ENCODE assay signal across 31 cellular contexts in genomic region chr11:47239889-47240288, GRCh38. TPM values are rescaled to one million over a fixed set of nuclear protein-coding genes. Genes with fewer than 3 reads are reported as not detected.
A peak's percentile ranks its signal among the peaks of the same experiment; 100 is the strongest.
DNase-seq lines count a peak whose midpoint lies in the region; ATAC-seq, FAIRE-seq and TF ChIP-seq lines count a peak whose summit lies in the region.
"Had no signal": no experiment of that assay in that cellular context is flagged by ENCODE, and none has a peak within 500 bp of the region (broad histone marks: within the 10 kb centered on the region; RNA-seq: fewer than 3 reads in every experiment).

No MANE protein-coding gene starts in this region.

- H3K36me3 ChIP-seq in SK-N-SH (replicated peaks in 1 of 2; ENCODE audit: control insufficient read depth in 1 of 2, insufficient read depth in 2 of 2, low read length in 1 of 2) (peaks cover 41 to 45% of the 10 kb centered on the region in 2 experiments), BE2C (peaks cover 3% of the 10 kb centered on the region), psoas muscle (ENCODE audit: insufficient read depth in 1 of 2, low read depth in 1 of 2) (peaks cover 10 to 84% of the 10 kb centered on the region in 2 donors)

- H3K4me2 ChIP-seq in SK-N-SH (no peak overlapping the region), A549 (no peak overlapping the region)
- H3K4me2 ChIP-seq: KMS-11 had no signal

- no peak overlapping the region for H3K4me3 ChIP-seq in SK-N-SH (ENCODE audit: low read depth in 2 of 2, low read length in 1 of 2)
- no peak overlapping the region for H3K4me3 ChIP-seq in A549
- H3K4me3 ChIP-seq in BE2C (ENCODE audit: low read depth, low read length), result no peak overlapping the region
- no peak overlapping the region for H3K4me3 ChIP-seq in psoas muscle
- H3K4me3 ChIP-seq: GM23248, left lung, suprapubic skin had no signal

- H3K4me3 Mint-ChIP-seq in activated naive CD8-positive, alpha-beta T cell treated with anti-CD3 and anti-CD28 coated beads for 36 hours, result no peak overlapping the region
- H3K4me3 Mint-ChIP-seq: activated CD4-positive, alpha-beta memory T cell treated with anti-CD3 and anti-CD28 coated beads, Interleukin-2, amount 10 ng/mL, durations not matched to agents 7 days and 5 days; mesothelial cell of epicardium; naive thymus-derived CD4-positive, alpha-beta T cell had no signal

- intact Hi-C loops in psoas muscle (cut with DNase I), result no loop called here

- POLR2A ChIA-PET in SK-N-SH (lab: Yijun Ruan, JAX), result interaction anchor here (1.2 to 1.4 kb wide), 2 partner anchors 9 to 52 kb away, joined by 5 to 8 read pairs; partner anchors contain the start of gene ACP2
- POLR2A ChIA-PET in A549 (lab: Yijun Ruan, JAX), result interaction anchor here (1.7 kb wide), 1 partner anchor 8 kb away, joined by 7 read pairs; the partner anchor contains the start of gene ACP2

- H4K20me1 ChIP-seq in SK-N-SH (ENCODE audit: insufficient read depth), result no peaks in the 10 kb centered on the region

- no peak overlapping the region for H2AFZ ChIP-seq in SK-N-SH (ENCODE audit: low read depth)
- H2AFZ ChIP-seq: GM23248 had no signal

- no peaks in the 10 kb centered on the region for H3K27me3 Mint-ChIP-seq in activated naive CD8-positive, alpha-beta T cell treated with anti-CD3 and anti-CD28 coated beads for 36 hours
- H3K27me3 Mint-ChIP-seq: activated CD4-positive, alpha-beta memory T cell treated with anti-CD3 and anti-CD28 coated beads, Interleukin-2, amount 10 ng/mL, durations not matched to agents 7 days and 5 days; naive thymus-derived CD4-positive, alpha-beta T cell had no signal

- H3K27me3 ChIP-seq in SK-N-SH (ENCODE audit: insufficient read depth) (no peaks in the 10 kb centered on the region), BE2C (no peaks in the 10 kb centered on the region), psoas muscle (ENCODE audit: insufficient read depth in 3 of 3, low read length in 2 of 3) (no peaks in the 10 kb centered on the region)
- H3K27me3 ChIP-seq: foreskin keratinocyte, left lung, suprapubic skin had no signal

- no peak for TF ChIP-seq POLR2A in A549 (IDR thresholded peaks at IDR 0.05; ENCODE audit: low read length)

- H3K36me3 Mint-ChIP-seq in activated naive CD8-positive, alpha-beta T cell treated with anti-CD3 and anti-CD28 coated beads for 36 hours, result peaks cover 40% of the 10 kb centered on the region

- H3K27ac Mint-ChIP-seq in activated naive CD8-positive, alpha-beta T cell treated with anti-CD3 and anti-CD28 coated beads for 36 hours, result peak overlapping the region; percentile 67
- H3K27ac Mint-ChIP-seq: activated CD4-positive, alpha-beta memory T cell treated with anti-CD3 and anti-CD28 coated beads, Interleukin-2, amount 10 ng/mL, durations not matched to agents 7 days and 5 days; mesothelial cell of epicardium had no signal

- ATAC-seq in SK-N-SH treated with all-trans-retinoic acid at 6 μM for 48 hours (no peak), A549 (no peak), psoas muscle (no peak)
- ATAC-seq: foreskin keratinocyte; left lung; naive thymus-derived CD4-positive, alpha-beta T cell had no signal

- TF ChIP-seq RAD21 in SK-N-SH (IDR thresholded peaks at IDR 0.05; ENCODE audit: low read length), result no peak
- no peak for TF ChIP-seq RAD21 in A549 (conservative IDR thresholded peaks at IDR 0.05 in 1 of 2, IDR thresholded peaks at IDR 0.05 in 1 of 2)

- TF ChIP-seq EP300 in SK-N-SH (IDR thresholded peaks at IDR 0.05; ENCODE audit: borderline replicate concordance in 1 of 2, low read depth in 1 of 2, low read length in 1 of 2), result no peak
- no peak for TF ChIP-seq EP300 in A549 (IDR thresholded peaks at IDR 0.05)

- peaks cover 0 to 6% of the 10 kb centered on the region in 2 experiments; a peak in 2 of 4 replicates for H3K4me1 ChIP-seq in SK-N-SH (ENCODE audit: control insufficient read depth in 1 of 2, insufficient read depth in 2 of 2, low read depth in 1 of 2, low read length in 1 of 2)
- peaks cover 51% of the 10 kb centered on the region for H3K4me1 ChIP-seq in A549
- no peaks in the 10 kb centered on the region for H3K4me1 ChIP-seq in BE2C
- peaks cover 3% of the 10 kb centered on the region for H3K4me1 ChIP-seq in psoas muscle

- H3K79me2 ChIP-seq in SK-N-SH (ENCODE audit: insufficient read depth), result no peaks in the 10 kb centered on the region

- no peaks in the 10 kb centered on the region for H3K9me3 Mint-ChIP-seq in activated naive CD8-positive, alpha-beta T cell treated with anti-CD3 and anti-CD28 coated beads for 36 hours
- H3K9me3 Mint-ChIP-seq: activated CD4-positive, alpha-beta memory T cell treated with anti-CD3 and anti-CD28 coated beads, Interleukin-2, amount 10 ng/mL, durations not matched to agents 7 days and 5 days; mesothelial cell of epicardium; naive thymus-derived CD4-positive, alpha-beta T cell had no signal

- H3K9me3 ChIP-seq in SK-N-SH (no peaks in the 10 kb centered on the region), A549 (no peaks in the 10 kb centered on the region), BE2C (no peaks in the 10 kb centered on the region), psoas muscle (no peaks in the 10 kb centered on the region)
- H3K9me3 ChIP-seq: left lung, suprapubic skin had no signal

- H3K4me1 Mint-ChIP-seq in activated naive CD8-positive, alpha-beta T cell treated with anti-CD3 and anti-CD28 coated beads for 36 hours, result peaks cover 15% of the 10 kb centered on the region

- no peak overlapping the region for H3K9ac ChIP-seq in SK-N-SH
- H3K9ac ChIP-seq: GM23248, KMS-11 had no signal

- peak; percentile 7 for DNase-seq in SK-N-SH
- DNase-seq in A549 (ENCODE audit: low read depth in 1 of 2, low spot score in 1 of 2), result no peak
- no peak for DNase-seq in activated naive CD8-positive, alpha-beta T cell treated with anti-CD3 and anti-CD28 coated beads for 36 hours
- no peak for DNase-seq in BE2C
- no peak for DNase-seq in psoas muscle
- DNase-seq: activated CD4-positive, alpha-beta memory T cell treated with anti-CD3 and anti-CD28 coated beads, Interleukin-2, amount 10 ng/mL, durations not matched to agents 7 days and 5 days; activated gamma-delta T cell; activated T-cell treated with anti-CD3 and anti-CD28 coated beads for 4 hours; amniotic stem cell; DMS53; effector memory CD4-positive, alpha-beta T cell; foreskin keratinocyte; GDM1; GM23248; hippocampal formation; left lung; naive thymus-derived CD4-positive, alpha-beta T cell; NCI-H1436; NCI-H2107; NCI-H446; NCI-H82; occipital lobe; stimulated activated CD4-positive, alpha-beta T cell treated with anti-CD3 and anti-CD28 coated beads, Interleukin-1b, Interleukin-23, amount 100 ng/mL, for 48 hours had no signal

- no peak for TF ChIP-seq CTCF in SK-N-SH (IDR thresholded peaks at IDR 0.05)
- TF ChIP-seq CTCF in A549 (IDR thresholded peaks at IDR 0.05), result no peak
- TF ChIP-seq CTCF in BE2C (IDR thresholded peaks at IDR 0.05; ENCODE audit: low read depth, low read length), result no peak
- TF ChIP-seq CTCF in psoas muscle (IDR thresholded peaks at IDR 0.05), result no peak

- no peak overlapping the region for H3K27ac ChIP-seq in SK-N-SH (ENCODE audit: low read depth in 2 of 2, low read length in 1 of 2)
- no peak overlapping the region for H3K27ac ChIP-seq in A549
- H3K27ac ChIP-seq in psoas muscle, result no peak overlapping the region
- H3K27ac ChIP-seq: foreskin keratinocyte, GM23248, KMS-11, left lung, suprapubic skin had no signal

- CTCF ChIA-PET in SK-N-SH (lab: Yijun Ruan, JAX) (no interaction called here), A549 (lab: Yijun Ruan, JAX) (interaction anchor here (1.4 to 8.8 kb wide), 3 partner anchors 9 to 28 kb away, joined by 3 to 97 read pairs (median 14); partner anchors contain the start of genes ACP2 and NR1H3)

- H3K9me2 ChIP-seq in SK-N-SH, result no peaks in the 10 kb centered on the region

- no peak for FAIRE-seq in A549 (lab: Jason Lieb, UNC)
- FAIRE-seq: colon, GM18507, HTR-8/SVneo had no signal

- WGBS in SK-N-SH (ENCODE audit: low lambda C conversion rate), result 98% methylated on average over 9 of the region's 10 CpGs
- WGBS in A549 (ENCODE audit: missing lambda C conversion rate), result 98% methylated on average over 9 of the region's 10 CpGs
- 91 to 93% (median 91%) methylated on average over 10 of the region's 10 CpGs for WGBS in psoas muscle, 3 donors

- H3F3A ChIP-seq in SK-N-SH (replicated peaks; ENCODE audit: insufficient read depth), result peaks cover 39% of the 10 kb centered on the region

RNA-seq across cellular contexts. Expression of gene ACP2, which starts 8.7 kb away (rescaled TPM):
- polyA plus RNA-seq in SK-N-SH (2012; rRNA removed), result 15.9 and 17.5 TPM in 2 replicates
- polyA plus RNA-seq in SK-N-SH (2012; cell fraction: cytosol; rRNA removed), result 8.3 and 12.2 TPM in 2 replicates
- polyA plus RNA-seq in SK-N-SH (2012; cell fraction: nucleus; rRNA removed), result 39.2 and 48.5 TPM in 2 replicates
- polyA plus RNA-seq in A549 (2011; rRNA removed), result 13.6 and 17.7 TPM in 2 replicates
- 13.2 and 16.7 TPM in 2 replicates for polyA plus RNA-seq in A549 (2012; cell fraction: cytosol; rRNA removed)
- 41.3 and 54.2 TPM in 2 replicates for polyA plus RNA-seq in A549 (2012; cell fraction: nucleus; rRNA removed)
- 17.5 to 19.8 TPM (median 19.7 TPM) in 3 replicates for polyA plus RNA-seq in A549 (2017; fragmentation: RNase III; extraction: RNeasy Plus Mini Kit Qiagen cat#74134 plus additional on column Dnase treatment)
- polyA minus RNA-seq in A549 (2011; rRNA and poly(A)+ RNA removed), result 31.5 and 32.3 TPM in 2 replicates
- total RNA-seq in activated naive CD8-positive, alpha-beta T cell treated with anti-CD3 and anti-CD28 coated beads for 36 hours, result 10 to 100 TPM; 13.4 to 13.9 TPM
- polyA plus RNA-seq in BE2C (2012; ENCODE audit: insufficient read depth, insufficient read length, low read depth), result 25.2 TPM
- total RNA-seq in psoas muscle, result 10 to 100 TPM in 3 of 4 donors, 1 to 10 TPM in 1; 7.1 to 17.8 (median 15.3) TPM
- polyA plus RNA-seq in psoas muscle, result 10 to 100 TPM; 13.1 to 19.0 (median 18.5) TPM

RNA-seq across cellular contexts. Expression of gene NR1H3, which starts 17.9 kb away (rescaled TPM):
- 6.3 and 7.3 TPM in 2 replicates for polyA plus RNA-seq in SK-N-SH (2012; rRNA removed)
- polyA plus RNA-seq in SK-N-SH (2012; cell fraction: cytosol; rRNA removed), result 2.6 and 3.5 TPM in 2 replicates
- polyA plus RNA-seq in SK-N-SH (2012; cell fraction: nucleus; rRNA removed), result 21.7 and 30.1 TPM in 2 replicates
- 18.7 and 28.6 TPM in 2 replicates for polyA plus RNA-seq in A549 (2011; rRNA removed)
- 22.5 and 24.9 TPM in 2 replicates for polyA plus RNA-seq in A549 (2012; cell fraction: cytosol; rRNA removed)
- polyA plus RNA-seq in A549 (2012; cell fraction: nucleus; rRNA removed), result 34.0 and 37.3 TPM in 2 replicates
- polyA plus RNA-seq in A549 (2017; fragmentation: RNase III; extraction: RNeasy Plus Mini Kit Qiagen cat#74134 plus additional on column Dnase treatment), result 10.6 to 18.4 TPM (median 14.5 TPM) in 3 replicates
- 36.7 and 43.1 TPM in 2 replicates for polyA minus RNA-seq in A549 (2011; rRNA and poly(A)+ RNA removed)
- 1 to 10 TPM; 8.1 to 8.2 TPM for total RNA-seq in activated naive CD8-positive, alpha-beta T cell treated with anti-CD3 and anti-CD28 coated beads for 36 hours
- 5.2 TPM for polyA plus RNA-seq in BE2C (2012; ENCODE audit: insufficient read depth, insufficient read length, low read depth)
- total RNA-seq in psoas muscle, result 10 to 100 TPM in 1 of 4 donors, 1 to 10 TPM in 3; 3.9 to 12.6 (median 5.2) TPM
- 1 to 10 TPM; 6.2 to 9.3 (median 7.6) TPM for polyA plus RNA-seq in psoas muscle

RNA-seq across cellular contexts. Expression of gene DDB2, which starts 25.1 kb away (rescaled TPM):
- polyA plus RNA-seq in SK-N-SH (2012; rRNA removed), result 83.5 and 95.5 TPM in 2 replicates
- 65.2 and 68.4 TPM in 2 replicates for polyA plus RNA-seq in SK-N-SH (2012; cell fraction: cytosol; rRNA removed)
- 224 and 254 TPM in 2 replicates for polyA plus RNA-seq in SK-N-SH (2012; cell fraction: nucleus; rRNA removed)
- 96.2 and 103 TPM in 2 replicates for polyA plus RNA-seq in A549 (2011; rRNA removed)
- polyA plus RNA-seq in A549 (2012; cell fraction: cytosol; rRNA removed), result 72.0 and 73.6 TPM in 2 replicates
- 108 and 145 TPM in 2 replicates for polyA plus RNA-seq in A549 (2012; cell fraction: nucleus; rRNA removed)
- 95.4 to 106 TPM (median 96.9 TPM) in 3 replicates for polyA plus RNA-seq in A549 (2017; fragmentation: RNase III; extraction: RNeasy Plus Mini Kit Qiagen cat#74134 plus additional on column Dnase treatment)
- 71.0 and 73.0 TPM in 2 replicates for polyA minus RNA-seq in A549 (2011; rRNA and poly(A)+ RNA removed)
- total RNA-seq in activated naive CD8-positive, alpha-beta T cell treated with anti-CD3 and anti-CD28 coated beads for 36 hours, result 100 to 1,000 TPM; 111 to 112 TPM
- 22.1 TPM for polyA plus RNA-seq in BE2C (2012; ENCODE audit: insufficient read depth, insufficient read length, low read depth)
- 1 to 10 TPM; 5.1 to 9.3 (median 6.9) TPM for total RNA-seq in psoas muscle
- polyA plus RNA-seq in psoas muscle, result 10 to 100 TPM in 1 of 3 donors, 1 to 10 TPM in 2; 3.8 to 11.5 (median 4.3) TPM

RNA-seq across cellular contexts. Expression of gene MADD, which starts 30.0 kb away (rescaled TPM):
- polyA plus RNA-seq in SK-N-SH (2012; rRNA removed), result 10.6 and 16.4 TPM in 2 replicates
- polyA plus RNA-seq in SK-N-SH (2012; cell fraction: cytosol; rRNA removed), result 9.1 and 11.6 TPM in 2 replicates
- polyA plus RNA-seq in SK-N-SH (2012; cell fraction: nucleus; rRNA removed), result 53.5 and 82.5 TPM in 2 replicates
- 16.7 and 46.2 TPM in 2 replicates for polyA plus RNA-seq in A549 (2011; rRNA removed)
- polyA plus RNA-seq in A549 (2012; cell fraction: cytosol; rRNA removed), result 17.1 and 17.4 TPM in 2 replicates
- polyA plus RNA-seq in A549 (2012; cell fraction: nucleus; rRNA removed), result 51.1 and 76.1 TPM in 2 replicates
- 22.4 to 25.2 TPM (median 24.0 TPM) in 3 replicates for polyA plus RNA-seq in A549 (2017; fragmentation: RNase III; extraction: RNeasy Plus Mini Kit Qiagen cat#74134 plus additional on column Dnase treatment)
- polyA minus RNA-seq in A549 (2011; rRNA and poly(A)+ RNA removed), result 62.9 and 69.4 TPM in 2 replicates
- 10 to 100 TPM; 50.9 to 51.2 TPM for total RNA-seq in activated naive CD8-positive, alpha-beta T cell treated with anti-CD3 and anti-CD28 coated beads for 36 hours
- polyA plus RNA-seq in BE2C (2012; ENCODE audit: insufficient read depth, insufficient read length, low read depth), result 47.1 TPM
- 10 to 100 TPM; 17.5 to 33.6 (median 25.6) TPM for total RNA-seq in psoas muscle
- 10 to 100 TPM; 11.5 to 32.0 (median 17.8) TPM for polyA plus RNA-seq in psoas muscle

RNA-seq across cellular contexts. Expression of gene PACSIN3, which starts 53.7 kb away (rescaled TPM):
- polyA plus RNA-seq in SK-N-SH (2012; rRNA removed) (24.4 and 31.1 TPM in 2 replicates), A549 (2011; rRNA removed) (15.8 and 16.5 TPM in 2 replicates), A549 (2017; fragmentation: RNase III; extraction: RNeasy Plus Mini Kit Qiagen cat#74134 plus additional on column Dnase treatment) (32.9 to 35.7 TPM (median 35.3 TPM) in 3 replicates), psoas muscle (100 to 1,000 TPM in 2 of 3 donors, 10 to 100 TPM in 1; 90.4 to 303 (median 167) TPM)
- 15.8 and 23.6 TPM in 2 replicates for polyA plus RNA-seq in SK-N-SH (2012; cell fraction: cytosol; rRNA removed)
- polyA plus RNA-seq in SK-N-SH (2012; cell fraction: nucleus; rRNA removed), result 23.4 and 33.0 TPM in 2 replicates
- polyA plus RNA-seq in A549 (2012; cell fraction: cytosol; rRNA removed), result 36.2 and 40.9 TPM in 2 replicates
- 35.4 and 35.9 TPM in 2 replicates for polyA plus RNA-seq in A549 (2012; cell fraction: nucleus; rRNA removed)
- 12.0 and 17.2 TPM in 2 replicates for polyA minus RNA-seq in A549 (2011; rRNA and poly(A)+ RNA removed)
- total RNA-seq in activated naive CD8-positive, alpha-beta T cell treated with anti-CD3 and anti-CD28 coated beads for 36 hours, result 1 to 10 TPM; 6.8 to 7.0 TPM
- polyA plus RNA-seq in BE2C (2012; ENCODE audit: insufficient read depth, insufficient read length, low read depth), result 9.2 TPM
- total RNA-seq in psoas muscle, result 100 to 1,000 TPM; 210 to 430 (median 348) TPM
- total RNA-seq: OCI-LY7 had no signal

Comparison
In these comparisons a context has a peak if more than half of its experiments do, and no peak if none do; other contexts are left out.
1. RNA of gene DDB2, which starts 25.1 kb away (polyA plus RNA-seq): 72.0 to 145 TPM in A549 and 65.2 to 254 TPM in SK-N-SH; 3.8 to 11.5 TPM in psoas muscle; every median in the first group is over 4 times any median in the second.
2. Of the 12 proteins assayed by ChIP-seq in both A549 and SK-N-SH: peak only in A549: PBX3; only in SK-N-SH: none; in both: none; in neither: 11.